In genomic region chr9:132507670-132508469, GRCh38 we compare ENCODE assay signal across 8 cellular contexts.
DNase-seq lines count a peak whose midpoint lies in the region; ATAC-seq and TF ChIP-seq lines count a peak whose summit lies in the region.

No MANE protein-coding gene starts in this region.

- H3K4me3 ChIP-seq in GM12864 (ENCODE audit: low read depth, low read length) (no peak overlapping the region), ascending aorta (no peak overlapping the region), skeletal muscle cell (ENCODE audit: low read depth, low read length) (no peak overlapping the region)

- no peaks in the 10 kb centered on the region for H3K27me3 ChIP-seq in ascending aorta

- H3K4me1 Mint-ChIP-seq in T-helper 2 cell treated with Interferon-gamma antibody and Interleukin-4, amounts not matched to agents 5 μg/mL and 100 μg/mL, for 36 hours (ENCODE audit: low read depth), result peaks cover 5% of the 10 kb centered on the region

- H3K36me3 ChIP-seq in ascending aorta, result no peaks in the 10 kb centered on the region

- H3K27ac ChIP-seq in ascending aorta, result no peak overlapping the region

- TF ChIP-seq CTCF in GM12864 (IDR thresholded peaks at IDR 0.05; ENCODE audit: low read depth, low read length, missing control alignments) (peak; percentile 82), ascending aorta (IDR thresholded peaks at IDR 0.05) (peak; percentile 51 to 64 (median 56))

- no peaks in the 10 kb centered on the region for H3K9me3 Mint-ChIP-seq in T-helper 2 cell treated with Interferon-gamma antibody and Interleukin-4, amounts not matched to agents 5 μg/mL and 100 μg/mL, for 36 hours

- peaks cover 6% of the 10 kb centered on the region for H3K27me3 Mint-ChIP-seq in T-helper 2 cell treated with Interferon-gamma antibody and Interleukin-4, amounts not matched to agents 5 μg/mL and 100 μg/mL, for 36 hours (ENCODE audit: low read depth)

- ATAC-seq in HG03439 (IDR thresholded peaks at IDR 0.05; ENCODE audit: unreplicated experiment), result no peak
- ATAC-seq in GM19035 (IDR thresholded peaks at IDR 0.05; ENCODE audit: unreplicated experiment), result no peak

- no peak overlapping the region for H3K4me3 Mint-ChIP-seq in T-helper 2 cell treated with Interferon-gamma antibody and Interleukin-4, amounts not matched to agents 5 μg/mL and 100 μg/mL, for 36 hours

- no peaks in the 10 kb centered on the region for H3K36me3 Mint-ChIP-seq in T-helper 2 cell treated with Interferon-gamma antibody and Interleukin-4, amounts not matched to agents 5 μg/mL and 100 μg/mL, for 36 hours (ENCODE audit: low read depth)

- intact Hi-C loops in ascending aorta (cut with DNase I), result loop anchor here (5.0 kb wide), 1 partner anchor 294 kb away; no protein-coding TSS in a partner anchor

- H3K27ac Mint-ChIP-seq in T-helper 2 cell treated with Interferon-gamma antibody and Interleukin-4, amounts not matched to agents 5 μg/mL and 100 μg/mL, for 36 hours, result no peak overlapping the region

- no peaks in the 10 kb centered on the region for H3K9me3 ChIP-seq in ascending aorta

- DNase-seq in GM12864 (ENCODE audit: low read depth), result peak; percentile 13
- DNase-seq in NCI-H1417 (lab: John Stamatoyannopoulos, UW), result peak; percentile 45 to 89 (median 75)
- peak; percentile 37 for DNase-seq in T-helper 2 cell treated with Interferon-gamma antibody and Interleukin-4, amounts not matched to agents 5 μg/mL and 100 μg/mL, for 36 hours (ENCODE audit: low spot score)
- peak in 1 of 2 donors; percentile 76 for DNase-seq in ascending aorta (ENCODE audit: low spot score in 2 of 2)
- DNase-seq in hippocampal formation (lab: John Stamatoyannopoulos, UW), result peak; percentile 32 to 48
- DNase-seq in skeletal muscle cell (ENCODE audit: low read depth), result peak; percentile 20

- no peaks in the 10 kb centered on the region for H3K4me1 ChIP-seq in ascending aorta
